ENCODE assay signal across 8 cellular contexts in the genomic region with DNA sequence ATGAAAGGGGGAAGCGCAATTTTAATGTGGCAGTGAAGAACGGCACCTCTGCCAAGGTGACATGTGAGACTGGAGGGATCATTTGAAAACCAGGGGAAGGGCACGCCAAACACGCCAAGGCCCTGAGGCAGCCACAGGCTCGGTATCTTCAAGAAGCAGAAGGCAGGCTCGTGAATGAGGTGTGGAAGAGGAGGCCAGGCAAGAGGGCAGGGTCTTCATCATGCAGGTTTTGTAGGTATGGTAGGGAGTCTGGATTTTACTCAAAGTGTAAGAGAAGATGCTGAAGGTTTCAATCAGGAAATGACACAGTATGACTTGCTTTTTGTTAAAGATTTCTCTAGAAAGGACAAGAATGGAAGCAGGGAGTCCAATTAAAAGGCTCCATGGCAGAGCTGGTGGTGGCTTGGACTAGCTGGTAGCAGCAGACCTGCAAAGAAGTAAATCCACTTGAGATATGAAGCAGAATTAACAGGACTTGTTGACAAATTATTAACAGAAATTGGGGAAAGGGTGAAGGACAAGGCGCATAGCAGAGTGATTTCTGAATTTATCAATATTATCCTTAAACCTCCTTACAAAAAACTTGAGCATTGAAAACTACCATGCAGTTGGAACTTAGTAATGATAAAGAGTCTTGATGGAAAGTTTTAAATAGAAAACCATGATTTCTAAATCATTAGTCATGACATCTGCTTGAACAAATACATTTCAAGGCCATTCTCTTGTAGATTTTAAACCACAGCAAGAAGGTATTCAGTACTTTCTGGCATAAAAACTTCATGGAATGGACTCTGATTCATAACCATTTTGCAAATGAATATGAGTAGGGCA.
A peak's percentile ranks its signal among the peaks of the same experiment; 100 is the strongest.
DNase-seq lines count a peak whose midpoint lies in the region; ATAC-seq and TF ChIP-seq lines count a peak whose summit lies in the region.

No MANE protein-coding gene starts in this region.

- no peaks in the 10 kb centered on the region for H3K9me2 ChIP-seq in Karpas-422 (replicated peaks; ENCODE audit: insufficient read depth, low read length)

- H3K36me3 Mint-ChIP-seq in effector memory CD8-positive, alpha-beta T cell (ENCODE audit: insufficient read depth): peaks cover 6% of the 10 kb centered on the region

- no peaks in the 10 kb centered on the region for H3K27me3 ChIP-seq in Karpas-422 (ENCODE audit: low read length)
- H3K27me3 ChIP-seq in spleen (replicated peaks in 1 of 7): no peaks in the 10 kb centered on the region

- H3K4me1 ChIP-seq in Karpas-422 (ENCODE audit: low read length) (peaks cover 19% of the 10 kb centered on the region), spleen (peaks cover 17 to 60% (median 24%) of the 10 kb centered on the region in 6 donors)

- 69 to 80% (median 76%) methylated on average over 7 of the region's 7 CpGs for WGBS in spleen, 5 donors

- H3K36me3 ChIP-seq in Karpas-422 (ENCODE audit: insufficient read depth, low read length) (no peaks in the 10 kb centered on the region), spleen (peaks cover 0 to 15% (median 0%) of the 10 kb centered on the region in 6 donors)

- peak; percentile 58 for ATAC-seq in effector memory CD8-positive, alpha-beta T cell (replicated peaks)

- intact Hi-C loops in spleen (cut with DNase I; ENCODE audit: low total_unique reads): no loop called here

- no peak overlapping the region for H3K4me2 ChIP-seq in Karpas-422 (ENCODE audit: low read depth, low read length, poor library complexity, severe bottlenecking)

- peaks cover 35 to 49% of the 10 kb centered on the region in 2 donors for H3K4me1 Mint-ChIP-seq in effector memory CD8-positive, alpha-beta T cell (ENCODE audit: low read depth in 2 of 2)

- H3K9me3 ChIP-seq in Karpas-422 (ENCODE audit: low read length): no peaks in the 10 kb centered on the region
- H3K9me3 ChIP-seq in spleen: no peaks in the 10 kb centered on the region

- H3K4me3 Mint-ChIP-seq in effector memory CD8-positive, alpha-beta T cell: peak overlapping the region; percentile 51

- no peaks in the 10 kb centered on the region for H3K27me3 Mint-ChIP-seq in effector memory CD8-positive, alpha-beta T cell

- DNase-seq in stimulated activated CD4-positive, alpha-beta T cell treated with anti-CD3 and anti-CD28 coated beads, Interleukin-12 subunit alpha, Interleukin-12 subunit beta, amount 100 ng/mL, for 48 hours (ENCODE audit: low read depth in 2 of 3, low spot score in 1 of 3): peak in 2 of 3 donors; percentile 38 to 51
- DNase-seq in stimulated activated CD4-positive, alpha-beta T cell treated with anti-CD3 and anti-CD28 coated beads, Interleukin-4, amount 100 ng/mL, for 4 hours: no peak
- DNase-seq in Karpas-422 (no peak), spleen (no peak), MV-4-11 (lab: John Stamatoyannopoulos, UW) (no peak), superior temporal gyrus (ENCODE audit: extremely low spot score) (no peak), NCI-H446 treated with DMSO at 0.1 percent for 48 hours (lab: John Stamatoyannopoulos, UW) (no peak)
- no peak for DNase-seq in effector memory CD8-positive, alpha-beta T cell

- H2AFZ ChIP-seq in Karpas-422 (ENCODE audit: low read length): no peak overlapping the region

- TF ChIP-seq CTCF in spleen (IDR thresholded peaks at IDR 0.05 in 8 of 11, conservative IDR thresholded peaks at IDR 0.05 in 3 of 11): no peak

- H3K9me3 Mint-ChIP-seq in effector memory CD8-positive, alpha-beta T cell: no peaks in the 10 kb centered on the region

- peak overlapping the region; percentile 46; the same call in 1 of the 2 replicates for H3K27ac ChIP-seq in Karpas-422 (ENCODE audit: low read length)
- H3K27ac ChIP-seq in spleen: peak overlapping the region; percentile 43 to 64 (median 56)

- no peak for TF ChIP-seq POLR2A in spleen (IDR thresholded peaks at IDR 0.05)

- no peaks in the 10 kb centered on the region for H4K20me1 ChIP-seq in Karpas-422 (ENCODE audit: insufficient read depth, low read depth, low read length)

- peak overlapping the region; percentile 70 to 87 for H3K27ac Mint-ChIP-seq in effector memory CD8-positive, alpha-beta T cell

- H3K4me3 ChIP-seq in Karpas-422 (ENCODE audit: low read length) (no peak overlapping the region), spleen (no peak overlapping the region)

- H3K9ac ChIP-seq in Karpas-422 (ENCODE audit: low read length): no peak overlapping the region

- H3K79me2 ChIP-seq in Karpas-422 (ENCODE audit: low read length): peaks cover 86% of the 10 kb centered on the region

Comparison
In these comparisons a context has a peak if more than half of its experiments do, and no peak if none do; other contexts are left out.
1. DNase-seq: peak in stimulated activated CD4-positive, alpha-beta T cell treated with anti-CD3 and anti-CD28 coated beads, Interleukin-12 subunit alpha, Interleukin-12 subunit beta, amount 100 ng/mL, for 48 hours (2 of 3); none in stimulated activated CD4-positive, alpha-beta T cell treated with anti-CD3 and anti-CD28 coated beads, Interleukin-4, amount 100 ng/mL, for 4 hours (0 of 2), Karpas-422 (single experiment), effector memory CD8-positive, alpha-beta T cell (0 of 3), spleen (single experiment), MV-4-11 (single experiment), superior temporal gyrus (single experiment) and NCI-H446 treated with DMSO at 0.1 percent for 48 hours (single experiment).